1 cellular context compared by ENCODE assay signal in the genomic region with DNA sequence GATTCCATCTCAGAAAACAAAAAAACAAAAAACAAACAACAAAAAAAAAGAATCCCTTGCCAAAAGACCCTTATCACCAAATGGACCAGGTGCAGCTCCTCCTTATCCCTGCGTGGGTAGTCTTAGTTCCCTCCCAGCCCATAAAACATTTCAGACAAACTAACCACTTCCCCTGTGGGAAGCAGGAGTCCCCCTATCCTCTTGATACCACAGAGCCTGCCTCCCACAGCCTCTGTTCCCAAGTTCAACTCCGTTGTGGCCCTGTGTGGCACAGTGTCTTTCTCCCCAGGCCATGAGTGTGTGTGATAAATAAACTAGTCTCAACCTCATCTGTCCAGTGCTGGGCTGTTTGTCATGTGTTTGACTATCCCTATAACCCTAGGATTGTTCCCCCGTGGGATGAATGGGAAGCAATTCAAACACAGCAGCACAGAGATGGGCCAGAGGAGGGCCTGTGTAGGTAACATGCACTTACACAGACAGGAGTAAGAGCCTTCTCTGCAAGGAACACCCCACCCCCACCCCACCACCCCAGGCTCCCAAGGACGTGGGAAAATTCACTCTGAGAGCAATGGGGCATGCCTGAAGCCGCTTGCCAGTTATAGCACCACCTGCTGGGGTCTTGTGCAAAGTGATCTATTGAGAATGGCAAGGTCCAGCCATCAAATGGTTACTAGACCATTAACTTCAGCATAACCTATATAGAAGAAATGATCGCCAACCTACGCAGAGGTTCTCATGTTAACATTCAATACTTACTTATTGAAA.
TF ChIP-seq lines count a peak whose summit lies in the region.

No MANE protein-coding gene starts in this region.

TF ChIP-seq in H1, 55 proteins besides CTCF, POLR2A, EP300 and RAD21 (continued from another document):
- no peak for TF ChIP-seq CHD7 (IDR thresholded peaks at IDR 0.05; ENCODE audit: insufficient replicate concordance, low read length)
- TF ChIP-seq SP4 (IDR thresholded peaks at IDR 0.05; ENCODE audit: low read length): no peak
- TF ChIP-seq TCF12 (IDR thresholded peaks at IDR 0.05; ENCODE audit: low read depth, low read length): no peak
- no peak for TF ChIP-seq CHD2 (IDR thresholded peaks at IDR 0.05; ENCODE audit: low read length)
- TF ChIP-seq, protein P1, sequence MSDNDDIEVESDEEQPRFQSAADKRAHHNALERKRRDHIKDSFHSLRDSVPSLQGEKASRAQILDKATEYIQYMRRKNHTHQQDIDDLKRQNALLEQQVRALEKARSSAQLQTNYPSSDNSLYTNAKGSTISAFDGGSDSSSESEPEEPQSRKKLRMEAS (IDR thresholded peaks at IDR 0.05): no peak
- TF ChIP-seq FOSL1 (IDR thresholded peaks at IDR 0.05; ENCODE audit: insufficient read depth, low read depth, low read length): no peak
TF ChIP-seq in H1: peak in this region for 1.
